ENCODE assay signal across 17 cellular contexts in the genomic region with DNA sequence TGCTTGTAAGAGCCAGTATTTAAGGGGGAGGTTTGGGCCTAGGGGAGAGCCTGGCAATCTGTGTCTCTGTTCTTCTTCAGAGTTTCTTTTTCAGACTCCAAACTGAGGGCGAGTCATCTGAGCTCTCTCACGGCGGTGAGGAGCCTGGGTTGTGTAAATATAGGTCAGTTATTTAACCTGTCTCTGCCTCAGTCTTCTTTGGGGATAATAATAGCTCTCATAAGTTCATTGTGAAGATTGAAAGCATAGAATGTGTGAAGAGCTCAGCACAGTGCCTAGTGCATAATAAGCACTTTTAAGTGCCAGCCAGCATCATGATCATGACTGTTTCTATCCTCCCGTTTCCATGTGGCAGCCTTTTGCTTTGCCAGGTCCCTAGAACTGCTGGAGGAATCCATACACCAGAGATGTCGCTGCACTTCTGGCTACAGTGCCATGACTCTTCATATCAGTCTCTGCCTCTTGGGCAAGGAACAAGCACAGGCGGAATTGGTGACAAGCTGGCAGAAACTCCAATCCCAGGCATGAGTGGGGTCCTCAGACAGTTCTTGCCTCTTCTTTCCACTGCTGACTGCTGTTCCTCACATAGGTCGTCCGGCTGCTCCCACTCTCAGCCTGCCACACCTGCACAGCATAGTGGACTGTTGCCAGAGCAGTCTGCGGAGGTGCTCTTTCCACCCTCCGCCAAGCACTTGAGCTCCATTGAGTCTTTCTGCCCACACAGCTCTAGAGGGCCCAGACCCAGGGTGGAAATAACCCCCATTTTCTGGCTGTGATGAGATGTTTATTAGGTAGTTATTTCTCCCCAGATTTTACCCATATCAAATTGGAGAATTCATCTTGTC.
A peak's percentile ranks its signal among the peaks of the same experiment; 100 is the strongest.
DNase-seq lines count a peak whose midpoint lies in the region; ATAC-seq and TF ChIP-seq lines count a peak whose summit lies in the region.
"Had no signal": no experiment of that assay in that cellular context is flagged by ENCODE, and none has a peak within 500 bp of the region (broad histone marks: within the 10 kb centered on the region; RNA-seq: fewer than 3 reads in every experiment).

No MANE protein-coding gene starts in this region.

- CTCF ChIA-PET in HEK293 (lab: Yijun Ruan, JAX), result interaction anchor here (0.7 kb wide), 2 partner anchors 138 to 246 kb away, joined by 3 read pairs; no protein-coding TSS in a partner anchor

- ATAC-seq in GM19395 (IDR thresholded peaks at IDR 0.05; ENCODE audit: unreplicated experiment), result no peak
- ATAC-seq: HepG2; left colon; stimulated activated memory B cell treated with anti-CD40 and anti-IgM and Interleukin-4, amounts not matched to agents 10 μg/mL and 1 μg/mL and 100 μg/mL, for 72 hours had no signal

- peak in 1 of 4 donors; percentile 17 for TF ChIP-seq EP300 in sigmoid colon (IDR thresholded peaks at IDR 0.05)

- intact Hi-C loops in sigmoid colon (cut with DNase I), result loop anchor here (5.0 kb wide), 1 partner anchor 70 kb away; no protein-coding TSS in a partner anchor

- 65 to 80% methylated on average over 10 of the region's 10 CpGs for WGBS in sigmoid colon, 2 donors

- H3K27me3 ChIP-seq in sigmoid colon (no peaks in the 10 kb centered on the region), MG63 (no peaks in the 10 kb centered on the region)
- H3K27me3 ChIP-seq: breast epithelium had no signal

- DNase-seq in NCI-H69 (lab: John Stamatoyannopoulos, UW) (peak; percentile 78), fibroblast of the aortic adventitia (ENCODE audit: low read depth) (peak; percentile 41), sigmoid colon (no peak), T-helper 2 cell (no peak), MG63 (no peak)
- DNase-seq: activated CD4-positive, CD25-positive, alpha-beta regulatory T cell treated with anti-CD3 and anti-CD28 coated beads, Interleukin-2, amount 50 U/mL, for 72 hours; CD8-positive, alpha-beta memory T cell; GOT3; left colon; NCI-H226; stimulated activated CD4-positive, alpha-beta T cell treated with anti-CD3 and anti-CD28 coated beads, Interleukin-2, amount 100 ng/mL, for 24 hours had no signal

- no peaks in the 10 kb centered on the region for H3K36me3 ChIP-seq in HEK293 (ENCODE audit: control insufficient read depth in 2 of 2, insufficient read depth in 1 of 2, low read length in 2 of 2)
- H3K36me3 ChIP-seq in sigmoid colon, result no peaks in the 10 kb centered on the region
- no peaks in the 10 kb centered on the region for H3K36me3 ChIP-seq in MG63
- H3K36me3 ChIP-seq: breast epithelium had no signal

- H3K4me3 ChIP-seq in HEK293 (ENCODE audit: low read depth, low read length), result no peak overlapping the region
- H3K4me3 ChIP-seq in fibroblast of the aortic adventitia (ENCODE audit: low read depth, low read length), result no peak overlapping the region
- H3K4me3 ChIP-seq in sigmoid colon, result no peak overlapping the region
- H3K4me3 ChIP-seq in MG63, result no peak overlapping the region
- H3K4me3 ChIP-seq: breast epithelium, SK-N-MC had no signal

- POLR2A ChIA-PET in HEK293 (lab: Yijun Ruan, JAX), result no interaction called here

- TF ChIP-seq CTCF in HEK293 (tag by site-specific recombination; IDR thresholded peaks at IDR 0.05), result no peak
- TF ChIP-seq CTCF in fibroblast of the aortic adventitia (IDR thresholded peaks at IDR 0.05; ENCODE audit: insufficient read depth, low read length), result no peak
- TF ChIP-seq CTCF in sigmoid colon (IDR thresholded peaks at IDR 0.05), result no peak

- H3K4me1 ChIP-seq in HEK293 (ENCODE audit: control insufficient read depth, insufficient read depth, low read length) (no peaks in the 10 kb centered on the region), sigmoid colon (peaks cover 0 to 36% (median 28%) of the 10 kb centered on the region in 4 donors)
- H3K4me1 ChIP-seq: breast epithelium had no signal

- no peaks in the 10 kb centered on the region for H3K9me3 ChIP-seq in HEK293 (ENCODE audit: control insufficient read depth, insufficient read depth, low read depth, low read length)
- no peaks in the 10 kb centered on the region for H3K9me3 ChIP-seq in sigmoid colon
- H3K9me3 ChIP-seq in MG63, result no peaks in the 10 kb centered on the region
- H3K9me3 ChIP-seq: breast epithelium had no signal

- no peak overlapping the region for H3K27ac ChIP-seq in HEK293 (ENCODE audit: extremely low read depth, low read depth, low read length)
- H3K27ac ChIP-seq in sigmoid colon, result peak overlapping the region; percentile 35 to 92 (median 78)
- H3K27ac ChIP-seq: breast epithelium, SK-N-MC had no signal

- TF ChIP-seq POLR2A in sigmoid colon (IDR thresholded peaks at IDR 0.05), result no peak

TF ChIP-seq in HEK293, 187 proteins besides CTCF, POLR2A, EP300 and RAD21:
- TF ChIP-seq GLI2 (tag by site-specific recombination; IDR thresholded peaks at IDR 0.05; ENCODE audit: borderline replicate concordance, low read depth) (no peak), ZNF335 (tag by site-specific recombination; conservative IDR thresholded peaks at IDR 0.05) (no peak), EGR2 (tag by site-specific recombination; IDR thresholded peaks at IDR 0.05; ENCODE audit: low read depth) (no peak), ZNF626 (tag by site-specific recombination; IDR thresholded peaks at IDR 0.05) (no peak), ZNF600 (tag by site-specific recombination; IDR thresholded peaks at IDR 0.05) (no peak), BCL11A (tag by site-specific recombination; IDR thresholded peaks at IDR 0.05; ENCODE audit: low read depth) (no peak), SP7 (tag by site-specific recombination; IDR thresholded peaks at IDR 0.05) (peak; percentile 53), GLI4 (tag by site-specific recombination; IDR thresholded peaks at IDR 0.05) (no peak)

Comparison
In these comparisons a context has a peak if more than half of its experiments do, and no peak if none do; other contexts are left out.
1. DNase-seq: peak in NCI-H69 (single experiment) and fibroblast of the aortic adventitia (single experiment); none in sigmoid colon (single experiment), T-helper 2 cell (0 of 5) and MG63 (single experiment).